14 cellular contexts compared by ENCODE assay signal in the genomic region with DNA sequence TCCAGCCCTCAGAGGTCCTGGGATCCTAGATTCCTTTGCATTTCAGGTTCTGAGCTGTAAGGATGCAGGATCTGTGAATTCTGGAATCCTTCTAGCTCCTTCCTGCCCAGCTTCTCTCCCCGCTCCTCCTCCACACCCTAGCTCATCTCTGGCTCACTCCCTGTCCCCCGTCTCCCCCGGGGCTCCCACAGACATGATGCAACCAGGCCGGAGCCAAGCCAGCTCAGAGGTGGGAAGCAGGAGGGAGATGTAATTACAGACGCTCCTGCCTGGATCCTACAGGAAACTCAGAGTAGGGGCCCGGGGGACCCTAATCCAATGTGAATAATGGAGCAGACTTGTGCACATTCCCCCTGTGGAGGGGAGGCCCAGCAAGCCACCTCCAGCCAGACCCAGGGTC. TPM values are rescaled to one million over a fixed set of nuclear protein-coding genes. Genes with fewer than 3 reads are reported as not detected.
DNase-seq lines count a peak whose midpoint lies in the region; FAIRE-seq and TF ChIP-seq lines count a peak whose summit lies in the region.
"Had no signal": no experiment of that assay in that cellular context is flagged by ENCODE, and none has a peak within 500 bp of the region (broad histone marks: within the 10 kb centered on the region; RNA-seq: fewer than 3 reads in every experiment).

No MANE protein-coding gene starts in this region.

- H3K9ac ChIP-seq in SK-N-SH (peak overlapping the region; percentile 7; the same call in 1 of the 2 replicates), smooth muscle cell (ENCODE audit: low read depth) (no peak overlapping the region)

- H4K20me1 ChIP-seq in SK-N-SH (ENCODE audit: insufficient read depth) (no peaks in the 10 kb centered on the region), smooth muscle cell (ENCODE audit: low read depth) (no peaks in the 10 kb centered on the region)

- peak; percentile 80 for DNase-seq in GM03348 (ENCODE audit: low spot score)
- no peak for DNase-seq in SK-N-SH
- DNase-seq in fibroblast of villous mesenchyme (ENCODE audit: low read depth): peak; percentile 73
- no peak for DNase-seq in smooth muscle cell (lab: John Stamatoyannopoulos, UW; ENCODE audit: unreplicated experiment)
- DNase-seq in HK-2 (ENCODE audit: unreplicated experiment): no peak
- DNase-seq in urothelium cell line (ENCODE audit: low spot score): no peak
- no peak for DNase-seq in stimulated activated CD4-positive, alpha-beta T cell treated with anti-CD3 and anti-CD28 coated beads, Interleukin-2, amount 100 ng/mL, for 48 hours
- DNase-seq: activated CD4-positive, alpha-beta memory T cell treated with anti-CD3 and anti-CD28 coated beads, Interleukin-2, amount 10 ng/mL, durations not matched to agents 7 days and 5 days; aorta; CD4-positive, CD25-positive, alpha-beta regulatory T cell; NCI-H146; NCI-H774; Right ventricle myocardium superior; transverse colon had no signal

- no peaks in the 10 kb centered on the region for H3K9me3 ChIP-seq in SK-N-SH
- no peaks in the 10 kb centered on the region for H3K9me3 ChIP-seq in smooth muscle cell (replicated peaks; ENCODE audit: low read depth)
- H3K9me3 ChIP-seq: transverse colon had no signal

- TF ChIP-seq CTCF in SK-N-SH (IDR thresholded peaks at IDR 0.05) (no peak), fibroblast of villous mesenchyme (IDR thresholded peaks at IDR 0.05; ENCODE audit: insufficient read depth, low read depth, low read length) (no peak), smooth muscle cell (IDR thresholded peaks at IDR 0.05; ENCODE audit: borderline replicate concordance, insufficient read depth, poor library complexity, severe bottlenecking) (no peak)

- H3K4me1 ChIP-seq in SK-N-SH (ENCODE audit: control insufficient read depth in 1 of 2, insufficient read depth in 2 of 2, low read depth in 1 of 2, low read length in 1 of 2) (peaks cover 16 to 60% of the 10 kb centered on the region in 2 experiments), smooth muscle cell (ENCODE audit: low read depth) (peaks cover 12% of the 10 kb centered on the region)

- no peaks in the 10 kb centered on the region for H3K79me2 ChIP-seq in SK-N-SH (ENCODE audit: insufficient read depth)
- no peaks in the 10 kb centered on the region for H3K79me2 ChIP-seq in smooth muscle cell (ENCODE audit: low read depth)

- H3F3A ChIP-seq in SK-N-SH (replicated peaks; ENCODE audit: insufficient read depth) (no peaks in the 10 kb centered on the region), smooth muscle cell (ENCODE audit: low read depth) (no peaks in the 10 kb centered on the region)

- no peaks in the 10 kb centered on the region for H3K36me3 ChIP-seq in SK-N-SH (replicated peaks in 1 of 2; ENCODE audit: control insufficient read depth in 1 of 2, insufficient read depth in 2 of 2, low read length in 1 of 2)
- no peaks in the 10 kb centered on the region for H3K36me3 ChIP-seq in smooth muscle cell (ENCODE audit: low read depth)
- H3K36me3 ChIP-seq: transverse colon had no signal

- no peak for FAIRE-seq in urothelium cell line (lab: Jason Lieb, UNC)

- H3K9me2 ChIP-seq in SK-N-SH: no peaks in the 10 kb centered on the region

- 25% methylated on average over 6 of the region's 6 CpGs for WGBS in SK-N-SH (ENCODE audit: low lambda C conversion rate)
- WGBS in smooth muscle cell (ENCODE audit: low lambda C conversion rate): 49% methylated on average over 6 of the region's 6 CpGs

- H3K27me3 ChIP-seq in SK-N-SH (ENCODE audit: insufficient read depth) (no peaks in the 10 kb centered on the region), smooth muscle cell (ENCODE audit: low read depth) (peaks cover 13% of the 10 kb centered on the region)

- peak overlapping the region; percentile 22 to 96; a peak in 3 of 4 replicates for H3K27ac ChIP-seq in SK-N-SH (ENCODE audit: low read depth in 2 of 2, low read length in 1 of 2)
- H3K27ac ChIP-seq in smooth muscle cell (ENCODE audit: low read depth): no peak overlapping the region
- H3K27ac ChIP-seq: transverse colon had no signal

- POLR2A ChIA-PET in SK-N-SH (lab: Yijun Ruan, JAX): interaction anchor here (0.6 to 9.6 kb wide), 12 partner anchors 10 to 626 kb away, joined by 3 to 100 read pairs (median 6); a partner anchor contains a TSS

- H2AFZ ChIP-seq in SK-N-SH (ENCODE audit: low read depth): peak overlapping the region; percentile 62; the same call in 1 of the 2 replicates
- H2AFZ ChIP-seq in smooth muscle cell (ENCODE audit: low read depth): peak overlapping the region; percentile 16

- H3K4me3 ChIP-seq in SK-N-SH (ENCODE audit: low read depth in 2 of 2, low read length in 1 of 2) (no peak overlapping the region), fibroblast of villous mesenchyme (ENCODE audit: low read depth, low read length) (no peak overlapping the region), smooth muscle cell (no peak overlapping the region)
- H3K4me3 ChIP-seq: transverse colon had no signal

- peak in 1 of 2 experiments; percentile 35; a peak in 1 of 4 replicates for TF ChIP-seq EP300 in SK-N-SH (IDR thresholded peaks at IDR 0.05; ENCODE audit: borderline replicate concordance in 1 of 2, low read depth in 1 of 2, low read length in 1 of 2)

- CTCF ChIA-PET in SK-N-SH (lab: Yijun Ruan, JAX): interaction anchor here (1.5 to 8.3 kb wide), 3 partner anchors 31 to 97 kb away, joined by 3 to 106 read pairs (median 4); a partner anchor contains a TSS

- TF ChIP-seq RAD21 in SK-N-SH (IDR thresholded peaks at IDR 0.05; ENCODE audit: low read length): no peak

- H3K4me2 ChIP-seq in SK-N-SH: peak overlapping the region; percentile 10; the same call in 1 of the 2 replicates
- peak overlapping the region; percentile 4 for H3K4me2 ChIP-seq in smooth muscle cell

TF ChIP-seq in SK-N-SH, 30 proteins besides CTCF, POLR2A, EP300 and RAD21 (continues in another document):
- no peak for TF ChIP-seq YY1 (IDR thresholded peaks at IDR 0.05; ENCODE audit: low read depth)
- no peak for TF ChIP-seq NFIC (IDR thresholded peaks at IDR 0.05; ENCODE audit: borderline replicate concordance)
- TF ChIP-seq RCOR1 (IDR thresholded peaks at IDR 0.05; ENCODE audit: low read length): no peak
- no peak for TF ChIP-seq SMC3 (IDR thresholded peaks at IDR 0.05; ENCODE audit: low read depth, low read length)
- TF ChIP-seq JUND (IDR thresholded peaks at IDR 0.05): no peak
- TF ChIP-seq, protein P1, sequence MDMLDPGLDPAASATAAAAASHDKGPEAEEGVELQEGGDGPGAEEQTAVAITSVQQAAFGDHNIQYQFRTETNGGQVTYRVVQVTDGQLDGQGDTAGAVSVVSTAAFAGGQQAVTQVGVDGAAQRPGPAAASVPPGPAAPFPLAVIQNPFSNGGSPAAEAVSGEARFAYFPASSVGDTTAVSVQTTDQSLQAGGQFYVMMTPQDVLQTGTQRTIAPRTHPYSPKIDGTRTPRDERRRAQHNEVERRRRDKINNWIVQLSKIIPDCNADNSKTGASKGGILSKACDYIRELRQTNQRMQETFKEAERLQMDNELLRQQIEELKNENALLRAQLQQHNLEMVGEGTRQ (IDR thresholded peaks at IDR 0.05; ENCODE audit: borderline replicate concordance, low read depth, low read length): no peak
- no peak for TF ChIP-seq MEF2A (IDR thresholded peaks at IDR 0.05; ENCODE audit: borderline replicate concordance, low read depth)
- TF ChIP-seq TEAD4 (IDR thresholded peaks at IDR 0.05; ENCODE audit: borderline replicate concordance, insufficient read depth): no peak
- no peak for TF ChIP-seq RXRA (IDR thresholded peaks at IDR 0.05; ENCODE audit: borderline replicate concordance, low read depth)
- TF ChIP-seq POLR2AphosphoS5 (IDR thresholded peaks at IDR 0.05; ENCODE audit: low read depth, low read length): no peak
- no peak for TF ChIP-seq EZH2phosphoT487 (IDR thresholded peaks at IDR 0.05; ENCODE audit: borderline replicate concordance, low read depth)
- TF ChIP-seq TCF12 (IDR thresholded peaks at IDR 0.05): no peak
- TF ChIP-seq, protein P2, sequence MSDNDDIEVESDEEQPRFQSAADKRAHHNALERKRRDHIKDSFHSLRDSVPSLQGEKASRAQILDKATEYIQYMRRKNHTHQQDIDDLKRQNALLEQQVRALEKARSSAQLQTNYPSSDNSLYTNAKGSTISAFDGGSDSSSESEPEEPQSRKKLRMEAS (IDR thresholded peaks at IDR 0.05; ENCODE audit: low read depth): no peak
- TF ChIP-seq CHD2 (IDR thresholded peaks at IDR 0.05; ENCODE audit: low read length, partially characterized antibody): no peak

RNA-seq across cellular contexts. Expression of a gene that starts 4.5 kb away (rescaled TPM):
- polyA plus RNA-seq in SK-N-SH (2012; rRNA removed) (not detected in 2 replicates), smooth muscle cell (3.3 TPM in 1 of 2 replicates, not detected in the other)
- polyA plus RNA-seq in SK-N-SH (2012; cell fraction: cytosol; rRNA removed): not detected in 2 replicates
- polyA plus RNA-seq in SK-N-SH (2012; cell fraction: nucleus; rRNA removed): not detected in 2 replicates
- total RNA-seq in fibroblast of villous mesenchyme (not detected in 2 replicates), smooth muscle cell (not detected in 2 replicates)
- total RNA-seq: CD4-positive, CD25-positive, alpha-beta regulatory T cell; Right ventricle myocardium superior; transverse colon had no signal
- polyA plus RNA-seq: aorta had no signal

RNA-seq across cellular contexts. Expression of a gene that starts 6.6 kb away (rescaled TPM):
- 2.5 and 3.3 TPM in 2 replicates for polyA plus RNA-seq in SK-N-SH (2012; rRNA removed)
- 1.0 and 1.6 TPM in 2 replicates for polyA plus RNA-seq in SK-N-SH (2012; cell fraction: cytosol; rRNA removed)
- 9.5 and 11.9 TPM in 2 replicates for polyA plus RNA-seq in SK-N-SH (2012; cell fraction: nucleus; rRNA removed)
- total RNA-seq in fibroblast of villous mesenchyme: 3.5 and 5.5 TPM in 2 replicates
- total RNA-seq in smooth muscle cell: 0.09 and 2.3 TPM in 2 replicates
- polyA plus RNA-seq in smooth muscle cell: 0.81 and 1.3 TPM in 2 replicates

RNA-seq across cellular contexts. Expression of a gene that starts 29.5 kb away (rescaled TPM):
- polyA plus RNA-seq in SK-N-SH (2012; rRNA removed): 9.5 and 10.6 TPM in 2 replicates
- polyA plus RNA-seq in SK-N-SH (2012; cell fraction: cytosol; rRNA removed): 6.9 and 8.6 TPM in 2 replicates
- polyA plus RNA-seq in SK-N-SH (2012; cell fraction: nucleus; rRNA removed): 7.0 and 8.3 TPM in 2 replicates
- total RNA-seq in fibroblast of villous mesenchyme: 5.2 and 11.3 TPM in 2 replicates
- total RNA-seq in smooth muscle cell: 6.2 and 12.3 TPM in 2 replicates
- 19.1 and 22.7 TPM in 2 replicates for polyA plus RNA-seq in smooth muscle cell
- total RNA-seq: CD4-positive, CD25-positive, alpha-beta regulatory T cell had no signal
- polyA plus RNA-seq: CD4-positive, CD25-positive, alpha-beta regulatory T cell had no signal

RNA-seq across cellular contexts. Expression of a gene that starts 30.4 kb away (rescaled TPM):
- 445 and 495 TPM in 2 replicates for polyA plus RNA-seq in SK-N-SH (2012; rRNA removed)
- 552 and 634 TPM in 2 replicates for polyA plus RNA-seq in SK-N-SH (2012; cell fraction: cytosol; rRNA removed)
- 207 and 230 TPM in 2 replicates for polyA plus RNA-seq in SK-N-SH (2012; cell fraction: nucleus; rRNA removed)
- total RNA-seq in fibroblast of villous mesenchyme: 124 and 213 TPM in 2 replicates
- total RNA-seq in smooth muscle cell: 152 and 172 TPM in 2 replicates
- polyA plus RNA-seq in smooth muscle cell: 165 and 183 TPM in 2 replicates

Comparison
In these comparisons a context has a peak if more than half of its experiments do, and no peak if none do; other contexts are left out.
1. DNase-seq: peak in GM03348 (single experiment) and fibroblast of villous mesenchyme (single experiment); none in SK-N-SH (single experiment), smooth muscle cell (single experiment), HK-2 (single experiment), urothelium cell line (single experiment) and stimulated activated CD4-positive, alpha-beta T cell treated with anti-CD3 and anti-CD28 coated beads, Interleukin-2, amount 100 ng/mL, for 48 hours (0 of 2).